Comparison of ENCODE assay signal across 2 cellular contexts in genomic region chr5:59038169-59039002, GRCh38.
TF ChIP-seq lines count a peak whose summit lies in the region.

No MANE protein-coding gene starts in this region.

TF ChIP-seq in HCT116, 20 proteins besides CTCF, POLR2A, EP300 and RAD21:
- TF ChIP-seq EGR1 (IDR thresholded peaks at IDR 0.05; ENCODE audit: low read depth) (no peak), TCF7L2 (IDR thresholded peaks at IDR 0.05; ENCODE audit: borderline replicate concordance, extremely low read depth, insufficient read depth, insufficient read length) (no peak), FOSL1 (IDR thresholded peaks at IDR 0.05; ENCODE audit: low read depth) (no peak), CEBPB (IDR thresholded peaks at IDR 0.05; ENCODE audit: low read depth) (no peak), SIN3A (IDR thresholded peaks at IDR 0.05; ENCODE audit: low read depth) (no peak), SRF (IDR thresholded peaks at IDR 0.05; ENCODE audit: low read depth) (no peak), REST (IDR thresholded peaks at IDR 0.05; ENCODE audit: low read depth) (no peak), MAX (IDR thresholded peaks at IDR 0.05) (no peak), ZFX (IDR thresholded peaks at IDR 0.05) (no peak), CBX3 (IDR thresholded peaks at IDR 0.05; ENCODE audit: low read depth) (no peak), POLR2AphosphoS5 (IDR thresholded peaks at IDR 0.05; ENCODE audit: low read depth, low read length) (no peak)

TF ChIP-seq in GM12891, 5 proteins besides CTCF, POLR2A, EP300 and RAD21 (continued from another document):
- no peak for TF ChIP-seq POU2F2 (IDR thresholded peaks at IDR 0.05; ENCODE audit: low read depth, low read length)
- TF ChIP-seq TAF1 (IDR thresholded peaks at IDR 0.05; ENCODE audit: low read depth, low read length): no peak
- no peak for TF ChIP-seq PAX5 (IDR thresholded peaks at IDR 0.05; ENCODE audit: insufficient read depth, low read length, severe bottlenecking)
- TF ChIP-seq POLR2AphosphoS5 (IDR thresholded peaks at IDR 0.05; ENCODE audit: low read depth, low read length): no peak
